17 cellular contexts compared by ENCODE assay signal in genomic region chr3:25478358-25478757, GRCh38. TPM values are rescaled to one million over a fixed set of nuclear protein-coding genes. Genes with fewer than 3 reads are reported as not detected.
"Had no signal": no experiment of that assay in that cellular context is flagged by ENCODE, and none has a peak within 500 bp of the region (broad histone marks: within the 10 kb centered on the region; RNA-seq: fewer than 3 reads in every experiment).

No MANE protein-coding gene starts in this region.

- H3K9me3 ChIP-seq: colonic mucosa, lower lobe of right lung, transverse colon had no signal

- H3K27ac Mint-ChIP-seq: activated CD4-positive, alpha-beta memory T cell treated with anti-CD3 and anti-CD28 coated beads for 36 hours; activated CD4-positive, alpha-beta T cell treated with anti-CD3 and anti-CD28 coated beads for 36 hours; activated T-cell treated with anti-CD3 and anti-CD28 coated beads, Interleukin-2, amount 50 U/mL, for 24 hours; naive thymus-derived CD4-positive, alpha-beta T cell; stimulated activated memory B cell treated with anti-CD40 and anti-IgM and Interleukin-4, amounts not matched to agents 10 μg/mL and 1 μg/mL and 100 μg/mL, for 72 hours had no signal

- H3K27me3 ChIP-seq: colonic mucosa, transverse colon had no signal

- ATAC-seq: activated CD4-positive, alpha-beta T cell treated with anti-CD3 and anti-CD28 coated beads for 36 hours; left cardiac atrium; lower lobe of right lung; naive thymus-derived CD4-positive, alpha-beta T cell; stimulated activated memory B cell treated with anti-CD40 and anti-IgM and Interleukin-4, amounts not matched to agents 10 μg/mL and 1 μg/mL and 100 μg/mL, for 72 hours had no signal

- H3K4me1 ChIP-seq: colonic mucosa, parathyroid adenoma, transverse colon had no signal

- H3K36me3 ChIP-seq: colonic mucosa, lower lobe of right lung, transverse colon had no signal

- H3K27me3 Mint-ChIP-seq: activated T-cell treated with anti-CD3 and anti-CD28 coated beads, Interleukin-2, amount 50 U/mL, for 24 hours; stimulated activated memory B cell treated with anti-CD40 and anti-IgM and Interleukin-4, amounts not matched to agents 10 μg/mL and 1 μg/mL and 100 μg/mL, for 72 hours had no signal

- DNase-seq: activated CD4-positive, alpha-beta memory T cell treated with anti-CD3 and anti-CD28 coated beads for 36 hours; activated CD4-positive, alpha-beta T cell treated with anti-CD3 and anti-CD28 coated beads for 36 hours; activated naive CD4-positive, alpha-beta T cell treated with anti-CD3 and anti-CD28 coated beads, Interleukin-2, amount 50 U/mL, for 16 hours; activated T-cell treated with anti-CD3 and anti-CD28 coated beads, Interleukin-2, amount 50 U/mL, for 24 hours; colonic mucosa; effector CD4-positive, alpha-beta T cell; foreskin melanocyte; head of caudate nucleus; left cardiac atrium; lower lobe of right lung; naive thymus-derived CD4-positive, alpha-beta T cell; stimulated activated CD4-positive, alpha-beta T cell treated with anti-CD3 and anti-CD28 coated beads, Interleukin-2, amount 100 ng/mL, for 48 hours; T-helper 2 cell; transverse colon had no signal

- H3K36me3 Mint-ChIP-seq: activated CD4-positive, alpha-beta memory T cell treated with anti-CD3 and anti-CD28 coated beads for 36 hours; naive thymus-derived CD4-positive, alpha-beta T cell; stimulated activated memory B cell treated with anti-CD40 and anti-IgM and Interleukin-4, amounts not matched to agents 10 μg/mL and 1 μg/mL and 100 μg/mL, for 72 hours had no signal

- H3K9me3 Mint-ChIP-seq: activated CD4-positive, alpha-beta memory T cell treated with anti-CD3 and anti-CD28 coated beads for 36 hours; activated T-cell treated with anti-CD3 and anti-CD28 coated beads, Interleukin-2, amount 50 U/mL, for 24 hours; stimulated activated memory B cell treated with anti-CD40 and anti-IgM and Interleukin-4, amounts not matched to agents 10 μg/mL and 1 μg/mL and 100 μg/mL, for 72 hours had no signal

- H3K27ac ChIP-seq: colonic mucosa, lower lobe of right lung, parathyroid adenoma, transverse colon had no signal

- H3K4me3 Mint-ChIP-seq: activated CD4-positive, alpha-beta memory T cell treated with anti-CD3 and anti-CD28 coated beads for 36 hours; activated CD4-positive, alpha-beta T cell treated with anti-CD3 and anti-CD28 coated beads for 36 hours; activated T-cell treated with anti-CD3 and anti-CD28 coated beads, Interleukin-2, amount 50 U/mL, for 24 hours; naive thymus-derived CD4-positive, alpha-beta T cell; stimulated activated memory B cell treated with anti-CD40 and anti-IgM and Interleukin-4, amounts not matched to agents 10 μg/mL and 1 μg/mL and 100 μg/mL, for 72 hours had no signal

- H3K4me3 ChIP-seq: colonic mucosa, lower lobe of right lung, transverse colon had no signal

- H3K4me1 Mint-ChIP-seq: activated CD4-positive, alpha-beta T cell treated with anti-CD3 and anti-CD28 coated beads for 36 hours; naive thymus-derived CD4-positive, alpha-beta T cell; stimulated activated memory B cell treated with anti-CD40 and anti-IgM and Interleukin-4, amounts not matched to agents 10 μg/mL and 1 μg/mL and 100 μg/mL, for 72 hours had no signal

RNA-seq across cellular contexts. Expression of gene RARB, which starts 50.3 kb away (rescaled TPM):
- total RNA-seq: activated CD4-positive, alpha-beta memory T cell treated with anti-CD3 and anti-CD28 coated beads for 36 hours; activated CD4-positive, alpha-beta T cell treated with anti-CD3 and anti-CD28 coated beads for 36 hours; mononuclear cell; naive thymus-derived CD4-positive, alpha-beta T cell had no signal
